In the genomic region with DNA sequence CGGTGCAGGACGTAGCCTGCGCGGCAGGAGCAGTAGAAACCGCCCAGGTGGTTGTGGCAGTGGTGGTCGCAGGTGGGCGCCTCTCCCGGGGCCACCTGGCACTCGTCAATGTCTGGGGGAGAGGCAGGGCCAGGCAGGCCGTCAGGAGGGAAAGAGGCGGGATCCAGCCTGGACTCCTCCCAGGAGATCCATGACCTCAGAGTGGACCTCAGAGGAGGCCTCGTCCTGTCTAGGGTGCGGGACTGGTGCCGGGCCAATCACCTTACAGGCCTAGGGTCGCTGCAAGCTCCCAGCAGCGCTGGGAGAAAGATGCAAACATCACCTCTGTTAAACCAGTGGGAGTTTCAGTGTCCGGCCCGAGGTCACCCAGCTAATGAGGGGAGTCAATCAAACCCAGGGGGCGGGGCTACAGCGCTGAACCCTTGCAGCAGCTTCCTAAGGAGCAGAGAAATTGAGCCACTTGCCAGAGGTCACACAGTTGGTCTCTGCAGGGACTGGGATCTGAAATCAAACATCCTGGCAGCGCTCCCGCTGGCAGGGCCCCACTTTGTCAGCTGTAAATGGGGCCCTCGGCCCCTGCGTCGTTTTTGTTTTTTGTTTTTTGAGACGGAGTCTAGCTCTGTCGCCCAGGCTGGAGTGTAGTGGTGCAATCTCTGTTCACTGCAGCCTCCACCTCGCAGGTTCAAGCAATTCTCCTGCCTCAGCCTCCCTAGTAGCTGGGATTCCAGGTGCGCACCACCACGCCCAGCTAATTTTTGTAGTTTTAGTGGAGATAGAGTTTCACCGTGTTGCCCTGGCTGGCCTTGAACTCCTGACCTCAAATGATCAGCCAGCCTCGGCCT, we compare ENCODE assay signal across 1 cellular context.
TF ChIP-seq lines count a peak whose summit lies in the region.

No MANE protein-coding gene starts in this region.

TF ChIP-seq in HepG2, 621 proteins besides CTCF, POLR2A, EP300 and RAD21 (continued from another document):
- no peak for TF ChIP-seq ZNF567 (CRISPR knock-in tag; IDR thresholded peaks at IDR 0.05; ENCODE audit: borderline replicate concordance)
- 0 out of 2 replicates have a peak, but pooled peaks have one; percentile 32 for TF ChIP-seq CHD4 (IDR thresholded peaks at IDR 0.05; ENCODE audit: borderline replicate concordance, low read length)
- TF ChIP-seq RORA (CRISPR knock-in tag; IDR thresholded peaks at IDR 0.05): no peak
- no peak for TF ChIP-seq ZBTB42 (CRISPR knock-in tag; IDR thresholded peaks at IDR 0.05)
- peak; percentile 64 for TF ChIP-seq ZNF768 (CRISPR knock-in tag; IDR thresholded peaks at IDR 0.05)
- no peak for TF ChIP-seq HCFC1 (IDR thresholded peaks at IDR 0.05; ENCODE audit: low read depth, low read length)
- TF ChIP-seq, protein P1, sequence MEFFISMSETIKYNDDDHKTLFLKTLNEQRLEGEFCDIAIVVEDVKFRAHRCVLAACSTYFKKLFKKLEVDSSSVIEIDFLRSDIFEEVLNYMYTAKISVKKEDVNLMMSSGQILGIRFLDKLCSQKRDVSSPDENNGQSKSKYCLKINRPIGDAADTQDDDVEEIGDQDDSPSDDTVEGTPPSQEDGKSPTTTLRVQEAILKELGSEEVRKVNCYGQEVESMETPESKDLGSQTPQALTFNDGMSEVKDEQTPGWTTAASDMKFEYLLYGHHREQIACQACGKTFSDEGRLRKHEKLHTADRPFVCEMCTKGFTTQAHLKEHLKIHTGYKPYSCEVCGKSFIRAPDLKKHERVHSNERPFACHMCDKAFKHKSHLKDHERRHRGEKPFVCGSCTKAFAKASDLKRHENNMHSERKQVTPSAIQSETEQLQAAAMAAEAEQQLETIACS (CRISPR knock-in tag; IDR thresholded peaks at IDR 0.05): no peak
- TF ChIP-seq MED1 (CRISPR knock-in tag; IDR thresholded peaks at IDR 0.05): no peak
- no peak for TF ChIP-seq ZNF781 (CRISPR knock-in tag; IDR thresholded peaks at IDR 0.05; ENCODE audit: borderline replicate concordance, not compliant biosample characterization)
- TF ChIP-seq, protein P2, sequence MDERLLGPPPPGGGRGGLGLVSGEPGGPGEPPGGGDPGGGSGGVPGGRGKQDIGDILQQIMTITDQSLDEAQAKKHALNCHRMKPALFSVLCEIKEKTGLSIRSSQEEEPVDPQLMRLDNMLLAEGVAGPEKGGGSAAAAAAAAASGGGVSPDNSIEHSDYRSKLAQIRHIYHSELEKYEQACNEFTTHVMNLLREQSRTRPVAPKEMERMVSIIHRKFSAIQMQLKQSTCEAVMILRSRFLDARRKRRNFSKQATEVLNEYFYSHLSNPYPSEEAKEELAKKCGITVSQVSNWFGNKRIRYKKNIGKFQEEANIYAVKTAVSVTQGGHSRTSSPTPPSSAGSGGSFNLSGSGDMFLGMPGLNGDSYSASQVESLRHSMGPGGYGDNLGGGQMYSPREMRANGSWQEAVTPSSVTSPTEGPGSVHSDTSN (CRISPR knock-in tag; IDR thresholded peaks at IDR 0.05): 0 out of 2 replicates have a peak, but pooled peaks have one; percentile 55
- no peak for TF ChIP-seq ZNF772 (CRISPR knock-in tag; IDR thresholded peaks at IDR 0.05)
- no peak for TF ChIP-seq ZNF83 (CRISPR knock-in tag; IDR thresholded peaks at IDR 0.05; ENCODE audit: borderline replicate concordance)
- no peak for TF ChIP-seq SP140L (CRISPR knock-in tag; IDR thresholded peaks at IDR 0.05; ENCODE audit: borderline replicate concordance)
- TF ChIP-seq SRY (CRISPR knock-in tag; IDR thresholded peaks at IDR 0.05): no peak
- no peak for TF ChIP-seq POLR2AphosphoS2 (IDR thresholded peaks at IDR 0.05; ENCODE audit: low read depth, low read length)
- TF ChIP-seq TP53 (CRISPR knock-in tag; conservative IDR thresholded peaks at IDR 0.05): no peak
- TF ChIP-seq ZSCAN9 (CRISPR knock-in tag; IDR thresholded peaks at IDR 0.05; ENCODE audit: borderline replicate concordance): no peak
- no peak for TF ChIP-seq KAT8 (CRISPR knock-in tag; IDR thresholded peaks at IDR 0.05)
- no peak for TF ChIP-seq SNAI1 (CRISPR knock-in tag; IDR thresholded peaks at IDR 0.05; ENCODE audit: borderline replicate concordance)
- TF ChIP-seq, protein P3, sequence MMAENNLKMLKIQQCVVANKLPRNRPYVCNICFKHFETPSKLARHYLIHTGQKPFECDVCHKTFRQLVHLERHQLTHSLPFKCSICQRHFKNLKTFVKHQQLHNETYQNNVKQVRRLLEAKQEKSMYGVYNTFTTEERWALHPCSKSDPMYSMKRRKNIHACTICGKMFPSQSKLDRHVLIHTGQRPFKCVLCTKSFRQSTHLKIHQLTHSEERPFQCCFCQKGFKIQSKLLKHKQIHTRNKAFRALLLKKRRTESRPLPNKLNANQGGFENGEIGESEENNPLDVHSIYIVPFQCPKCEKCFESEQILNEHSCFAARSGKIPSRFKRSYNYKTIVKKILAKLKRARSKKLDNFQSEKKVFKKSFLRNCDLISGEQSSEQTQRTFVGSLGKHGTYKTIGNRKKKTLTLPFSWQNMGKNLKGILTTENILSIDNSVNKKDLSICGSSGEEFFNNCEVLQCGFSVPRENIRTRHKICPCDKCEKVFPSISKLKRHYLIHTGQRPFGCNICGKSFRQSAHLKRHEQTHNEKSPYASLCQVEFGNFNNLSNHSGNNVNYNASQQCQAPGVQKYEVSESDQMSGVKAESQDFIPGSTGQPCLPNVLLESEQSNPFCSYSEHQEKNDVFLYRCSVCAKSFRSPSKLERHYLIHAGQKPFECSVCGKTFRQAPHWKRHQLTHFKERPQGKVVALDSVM (CRISPR knock-in tag; IDR thresholded peaks at IDR 0.05): peak; percentile 49
- no peak for TF ChIP-seq PRDM4 (CRISPR knock-in tag; IDR thresholded peaks at IDR 0.05; ENCODE audit: borderline replicate concordance)
